In genomic region chr6:54689620-54690019, GRCh38 we compare ENCODE assay signal across 1 cellular context.
TF ChIP-seq lines count a peak whose summit lies in the region.

No MANE protein-coding gene starts in this region.

TF ChIP-seq in HCT116, 20 proteins besides CTCF, POLR2A, EP300 and RAD21 (continued from another document):
- TF ChIP-seq SRF (IDR thresholded peaks at IDR 0.05; ENCODE audit: low read depth) (no peak), SIN3A (IDR thresholded peaks at IDR 0.05; ENCODE audit: low read depth) (no peak), SP1 (IDR thresholded peaks at IDR 0.05; ENCODE audit: low read depth) (no peak), CBX3 (IDR thresholded peaks at IDR 0.05; ENCODE audit: low read depth) (no peak), ATF3 (IDR thresholded peaks at IDR 0.05) (no peak), MAX (IDR thresholded peaks at IDR 0.05) (no peak), EZH2 (IDR thresholded peaks at IDR 0.05) (no peak), JUND (IDR thresholded peaks at IDR 0.05) (no peak)
